In the genomic region with DNA sequence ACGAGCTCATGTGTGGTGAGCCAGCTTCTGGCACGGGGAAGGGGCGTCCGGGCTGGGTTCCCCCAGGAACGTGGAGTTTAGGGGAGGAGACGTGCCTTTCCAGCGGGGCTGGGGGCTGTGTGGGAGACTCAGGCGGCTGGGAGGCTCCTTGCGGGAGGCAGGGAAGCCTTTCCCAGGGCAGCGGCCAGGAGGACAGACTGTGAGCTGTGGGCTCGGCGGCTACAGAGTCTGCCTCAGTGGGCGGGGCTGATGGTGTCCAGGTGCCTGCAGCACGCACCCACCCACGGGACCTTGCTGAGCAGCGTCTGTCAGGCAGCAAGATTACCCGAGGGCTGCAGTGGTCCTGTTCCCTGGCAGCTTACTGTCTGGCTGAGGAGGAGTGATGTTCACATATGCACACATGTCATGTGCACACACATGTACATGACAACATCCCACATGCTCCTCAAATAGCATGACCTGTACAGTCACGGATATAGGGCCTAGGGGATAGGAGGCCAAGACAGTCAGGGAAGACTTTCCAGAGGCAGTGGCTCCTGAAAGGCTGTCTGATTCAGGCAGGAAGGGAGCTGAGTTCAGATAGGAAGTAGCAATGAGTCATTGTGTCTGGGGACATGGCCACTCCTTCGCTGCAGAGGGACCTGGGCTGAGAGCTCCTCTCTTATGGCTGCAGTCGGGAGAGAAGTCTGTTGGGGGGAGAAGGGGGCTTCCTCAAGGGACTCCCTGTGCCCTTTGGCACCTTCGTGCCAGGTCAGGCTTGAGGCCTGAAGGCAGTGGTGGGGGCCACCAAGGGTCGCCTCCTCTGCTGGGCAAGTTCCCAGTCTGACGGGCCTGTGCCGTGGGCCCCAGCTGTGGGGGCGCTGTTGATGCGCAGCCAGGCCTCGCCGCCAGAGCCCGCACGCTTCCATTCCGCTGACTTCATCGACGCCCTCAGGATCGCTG, we compare ENCODE assay signal across 8 cellular contexts. TPM values are rescaled to one million over a fixed set of nuclear protein-coding genes. Genes with fewer than 3 reads are reported as not detected.
DNase-seq lines count a peak whose midpoint lies in the region; ATAC-seq and TF ChIP-seq lines count a peak whose summit lies in the region.

No MANE protein-coding gene starts in this region.

- no peak for TF ChIP-seq POLR2A in uterus (IDR thresholded peaks at IDR 0.05)

- H3K36me3 Mint-ChIP-seq in activated CD4-positive, alpha-beta T cell treated with anti-CD3 and anti-CD28 coated beads, Interleukin-2, amount 10 ng/mL, durations not matched to agents 24 days and 14 days (ENCODE audit: low read depth), result peaks cover 2% of the 10 kb centered on the region

- H3K4me3 ChIP-seq in iPS-20b (ENCODE audit: low read length) (no peak overlapping the region), uterus (no peak overlapping the region)

- ATAC-seq in HG03439 (IDR thresholded peaks at IDR 0.05; ENCODE audit: unreplicated experiment) (no peak), HG03280 (IDR thresholded peaks at IDR 0.05; ENCODE audit: unreplicated experiment) (no peak)

- peaks cover 5% of the 10 kb centered on the region for H3K4me1 Mint-ChIP-seq in activated CD4-positive, alpha-beta T cell treated with anti-CD3 and anti-CD28 coated beads, Interleukin-2, amount 10 ng/mL, durations not matched to agents 24 days and 14 days

- H3K4me1 ChIP-seq in iPS-20b (ENCODE audit: insufficient read depth, low read length), result peaks cover 19% of the 10 kb centered on the region
- H3K4me1 ChIP-seq in uterus, result no peaks in the 10 kb centered on the region

- no peaks in the 10 kb centered on the region for H3K27me3 Mint-ChIP-seq in activated CD4-positive, alpha-beta T cell treated with anti-CD3 and anti-CD28 coated beads, Interleukin-2, amount 10 ng/mL, durations not matched to agents 24 days and 14 days

- H3K36me3 ChIP-seq in iPS-20b (ENCODE audit: insufficient read depth, low read depth, low read length) (peaks cover 13% of the 10 kb centered on the region; the same call in 1 of the 2 replicates), uterus (no peaks in the 10 kb centered on the region)

- DNase-seq in activated CD4-positive, alpha-beta T cell treated with anti-CD3 and anti-CD28 coated beads, Interleukin-2, amount 10 ng/mL, durations not matched to agents 24 days and 14 days, result peak; percentile 61
- no peak for DNase-seq in activated CD4-positive, alpha-beta T cell treated with anti-CD3 and anti-CD28 coated beads for 48 hours
- DNase-seq in amniotic epithelial cell (ENCODE audit: low read depth) (peak; percentile 54), uterus (no peak), LoVo (ENCODE audit: low spot score) (no peak)

- H3K27me3 ChIP-seq in iPS-20b (ENCODE audit: insufficient read depth, low read length) (no peaks in the 10 kb centered on the region), uterus (no peaks in the 10 kb centered on the region)

- TF ChIP-seq CTCF in uterus (IDR thresholded peaks at IDR 0.05), result no peak

- no peak overlapping the region for H3K27ac Mint-ChIP-seq in activated CD4-positive, alpha-beta T cell treated with anti-CD3 and anti-CD28 coated beads, Interleukin-2, amount 10 ng/mL, durations not matched to agents 24 days and 14 days

- no peak overlapping the region for H3K4me3 Mint-ChIP-seq in activated CD4-positive, alpha-beta T cell treated with anti-CD3 and anti-CD28 coated beads, Interleukin-2, amount 10 ng/mL, durations not matched to agents 24 days and 14 days

- intact Hi-C loops in activated CD4-positive, alpha-beta T cell treated with anti-CD3 and anti-CD28 coated beads, Interleukin-2, amount 10 ng/mL, durations not matched to agents 24 days and 14 days (cut with micrococcal nuclease), result no loop called here
- intact Hi-C loops in uterus (cut with DNase I; ENCODE audit: low total_unique reads), result no loop called here

- no peaks in the 10 kb centered on the region for H3K9me3 Mint-ChIP-seq in activated CD4-positive, alpha-beta T cell treated with anti-CD3 and anti-CD28 coated beads, Interleukin-2, amount 10 ng/mL, durations not matched to agents 24 days and 14 days

- peak overlapping the region; percentile 47 for H3K27ac ChIP-seq in iPS-20b (ENCODE audit: low read length)
- peak overlapping the region; percentile 9 to 37 for H3K27ac ChIP-seq in uterus

- H3K9me3 ChIP-seq in iPS-20b (ENCODE audit: insufficient read depth, low read depth, low read length), result no peaks in the 10 kb centered on the region
- no peaks in the 10 kb centered on the region for H3K9me3 ChIP-seq in uterus

- H3K9ac ChIP-seq in iPS-20b (ENCODE audit: low read depth, low read length), result no peak overlapping the region

RNA-seq across cellular contexts. Expression of a gene that starts 23.3 kb away (rescaled TPM):
- total RNA-seq in activated CD4-positive, alpha-beta T cell treated with anti-CD3 and anti-CD28 coated beads, Interleukin-2, amount 10 ng/mL, durations not matched to agents 24 days and 14 days, result 124 and 132 TPM in 2 replicates
- 100 to 1,000 TPM in 3 of 4 donors, 10 to 100 TPM in 1; 90.7 to 253 (median 164) TPM for total RNA-seq in uterus

Comparison
In these comparisons a context has a peak if more than half of its experiments do, and no peak if none do; other contexts are left out.
1. DNase-seq: peak in activated CD4-positive, alpha-beta T cell treated with anti-CD3 and anti-CD28 coated beads, Interleukin-2, amount 10 ng/mL, durations not matched to agents 24 days and 14 days (single experiment) and amniotic epithelial cell (single experiment); none in activated CD4-positive, alpha-beta T cell treated with anti-CD3 and anti-CD28 coated beads for 48 hours (single experiment), uterus (0 of 2) and LoVo (single experiment).